Comparison of ENCODE assay signal across 8 cellular contexts in the genomic region with DNA sequence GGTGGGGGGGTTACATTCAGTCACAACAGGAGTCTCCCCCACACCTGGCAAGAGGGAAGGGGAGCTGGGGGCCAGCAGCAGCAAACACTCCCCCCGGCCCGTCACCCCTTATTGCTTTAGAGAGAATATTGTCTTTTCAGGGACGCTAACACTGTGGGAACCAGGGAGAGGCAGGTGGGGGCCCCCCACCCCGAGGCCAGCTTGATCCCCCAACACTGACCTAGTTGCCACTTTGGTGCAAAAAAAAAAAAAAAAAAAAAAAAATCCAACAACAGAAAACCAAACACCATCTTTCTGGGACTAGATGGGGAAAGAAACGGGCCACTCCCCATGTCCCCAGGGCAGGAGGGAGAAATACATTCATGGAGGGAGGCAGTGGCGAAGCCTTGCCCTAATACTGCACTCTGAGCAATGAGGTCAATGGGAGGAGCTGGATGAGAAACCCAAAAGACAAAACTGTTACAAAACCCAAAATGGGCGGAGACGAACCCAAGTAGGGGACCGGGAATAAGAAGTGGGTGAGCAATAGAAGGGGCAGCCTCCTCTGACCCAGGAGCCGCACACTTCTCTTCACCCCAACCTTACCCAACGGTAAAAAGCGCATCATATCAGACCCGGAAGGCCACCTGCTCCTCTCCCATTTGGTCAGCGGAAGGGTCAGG. TPM values are rescaled to one million over a fixed set of nuclear protein-coding genes. Genes with fewer than 3 reads are reported as not detected.
DNase-seq lines count a peak whose midpoint lies in the region; ATAC-seq and TF ChIP-seq lines count a peak whose summit lies in the region.

No MANE protein-coding gene starts in this region.

- peaks cover 40% of the 10 kb centered on the region for H3K36me3 Mint-ChIP-seq in stimulated activated memory B cell treated with anti-CD40 and anti-IgM and Interleukin-4, amounts not matched to agents 10 μg/mL and 1 μg/mL and 100 μg/mL, for 72 hours

- peaks cover 17% of the 10 kb centered on the region for H3K4me1 ChIP-seq in prostate gland (replicated peaks)

- TF ChIP-seq CTCF in prostate gland (IDR thresholded peaks at IDR 0.05): no peak

- no peak overlapping the region for H3K4me3 ChIP-seq in prostate gland

- in situ Hi-C loops in G401 (cut with HindIII; ENCODE audit: low sequenced_read_pairs): no loop called here

- no peak for TF ChIP-seq POLR2A in prostate gland (IDR thresholded peaks at IDR 0.05)

- no peaks in the 10 kb centered on the region for H3K9me3 Mint-ChIP-seq in stimulated activated memory B cell treated with anti-CD40 and anti-IgM and Interleukin-4, amounts not matched to agents 10 μg/mL and 1 μg/mL and 100 μg/mL, for 72 hours

- H3K9me3 ChIP-seq in prostate gland: no peaks in the 10 kb centered on the region

- no peak overlapping the region for H3K4me3 Mint-ChIP-seq in stimulated activated memory B cell treated with anti-CD40 and anti-IgM and Interleukin-4, amounts not matched to agents 10 μg/mL and 1 μg/mL and 100 μg/mL, for 72 hours

- 72% methylated on average over 14 of the region's 14 CpGs for WGBS in prostate gland

- ATAC-seq in stimulated activated memory B cell treated with anti-CD40 and anti-IgM and Interleukin-4, amounts not matched to agents 10 μg/mL and 1 μg/mL and 100 μg/mL, for 72 hours: no peak

- DNase-seq in G401 (ENCODE audit: low spot score) (peak; percentile 46), fibroblast of gingiva (ENCODE audit: low read depth) (peak; percentile 81), prostate gland (ENCODE audit: low spot score) (no peak), NCI-H1048 (lab: John Stamatoyannopoulos, UW) (no peak), HuH-7.5 (ENCODE audit: low spot score) (no peak), NCI-H146 (lab: John Stamatoyannopoulos, UW) (no peak)

- peaks cover 23% of the 10 kb centered on the region for H3K4me1 Mint-ChIP-seq in stimulated activated memory B cell treated with anti-CD40 and anti-IgM and Interleukin-4, amounts not matched to agents 10 μg/mL and 1 μg/mL and 100 μg/mL, for 72 hours

- H3K27ac ChIP-seq in prostate gland: peak overlapping the region; percentile 99

- H3K27ac Mint-ChIP-seq in stimulated activated memory B cell treated with anti-CD40 and anti-IgM and Interleukin-4, amounts not matched to agents 10 μg/mL and 1 μg/mL and 100 μg/mL, for 72 hours: no peak overlapping the region

- intact Hi-C loops in prostate gland (cut with DNase I): loop anchor here (10.0 kb wide), 1 partner anchor 205 kb away; the partner anchor contains the start of gene TSC22D4

- no peaks in the 10 kb centered on the region for H3K27me3 Mint-ChIP-seq in stimulated activated memory B cell treated with anti-CD40 and anti-IgM and Interleukin-4, amounts not matched to agents 10 μg/mL and 1 μg/mL and 100 μg/mL, for 72 hours

- peaks cover 19 to 45% of the 10 kb centered on the region in 2 donors for H3K36me3 ChIP-seq in prostate gland

- H3K27me3 ChIP-seq in prostate gland (replicated peaks; ENCODE audit: insufficient read depth): no peaks in the 10 kb centered on the region

TF ChIP-seq in PFSK-1, 5 proteins besides CTCF, POLR2A, EP300 and RAD21:
- TF ChIP-seq POLR2AphosphoS5 (IDR thresholded peaks at IDR 0.05; ENCODE audit: low read depth, low read length) (peak; percentile 34), SIN3A (IDR thresholded peaks at IDR 0.05; ENCODE audit: borderline replicate concordance, insufficient read depth, low read length) (no peak), TAF1 (IDR thresholded peaks at IDR 0.05; ENCODE audit: borderline replicate concordance, insufficient read depth, low read length) (no peak)
TF ChIP-seq in PFSK-1: peak in this region for 1.

RNA-seq across cellular contexts. Expression of gene GNB2, which starts 6.5 kb away (rescaled TPM):
- total RNA-seq in G401 (2014; rRNA removed; shearing (Covaris generic)): 232 and 241 TPM in 2 replicates
- 509 TPM for polyA plus RNA-seq in PFSK-1 (2012; ENCODE audit: insufficient read length, low read depth)
- 100 to 1,000 TPM; 376 to 417 TPM for total RNA-seq in prostate gland

RNA-seq across cellular contexts. Expression of gene GIGYF1, which starts 14.0 kb away (rescaled TPM):
- 20.6 and 28.1 TPM in 2 replicates for total RNA-seq in G401 (2014; rRNA removed; shearing (Covaris generic))
- polyA plus RNA-seq in PFSK-1 (2012; ENCODE audit: insufficient read length, low read depth): 35.9 TPM
- total RNA-seq in prostate gland: 10 to 100 TPM; 37.0 to 82.2 TPM

RNA-seq across cellular contexts. Expression of gene ACTL6B, which starts 23.8 kb away (rescaled TPM):
- total RNA-seq in G401 (2014; rRNA removed; shearing (Covaris generic)): 0.14 TPM in 1 of 2 replicates, not detected in the other
- not detected for polyA plus RNA-seq in PFSK-1 (2012; ENCODE audit: insufficient read length, low read depth)
- 1 to 10 TPM in 1 of 2 donors, not detected in 1; 2.4 TPM for total RNA-seq in prostate gland

RNA-seq across cellular contexts. Expression of gene POP7, which starts 25.9 kb away (rescaled TPM):
- total RNA-seq in G401 (2014; rRNA removed; shearing (Covaris generic)): 116 and 136 TPM in 2 replicates
- polyA plus RNA-seq in PFSK-1 (2012; ENCODE audit: insufficient read length, low read depth): 103 TPM
- total RNA-seq in prostate gland: 10 to 100 TPM; 41.4 to 45.2 TPM

RNA-seq across cellular contexts. Expression of gene TFR2, which starts 38.7 kb away (rescaled TPM):
- total RNA-seq in G401 (2014; rRNA removed; shearing (Covaris generic)): 1.1 and 1.7 TPM in 2 replicates
- polyA plus RNA-seq in PFSK-1 (2012; ENCODE audit: insufficient read length, low read depth): not detected
- total RNA-seq in prostate gland: 1 to 10 TPM in 1 of 2 donors, under 1 TPM in 1; 0.59 to 2.3 TPM

Comparison
In these comparisons a context has a peak if more than half of its experiments do, and no peak if none do; other contexts are left out.
1. DNase-seq: peak in G401 (single experiment) and fibroblast of gingiva (single experiment); none in prostate gland (single experiment), NCI-H1048 (single experiment), HuH-7.5 (single experiment) and NCI-H146 (single experiment).